ENCODE assay signal across 15 cellular contexts in the genomic region with DNA sequence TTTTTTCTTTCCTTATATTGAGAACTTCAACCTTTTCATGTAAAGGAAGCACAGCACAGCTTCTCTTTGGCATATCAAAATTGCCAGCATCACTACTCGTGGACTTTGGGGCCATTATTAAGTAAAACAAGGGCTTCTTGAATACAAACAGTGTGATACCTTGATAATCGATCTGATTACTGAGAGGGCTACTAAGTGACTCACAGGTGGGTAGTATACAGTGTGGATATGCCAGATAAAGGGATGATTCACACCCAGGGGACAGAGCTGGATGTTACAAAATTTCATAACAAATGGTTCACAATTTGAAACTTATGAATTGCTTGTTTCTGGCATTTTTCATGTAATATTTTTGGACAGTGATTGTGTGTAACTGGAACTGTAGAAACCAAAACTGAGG. TPM values are rescaled to one million over a fixed set of nuclear protein-coding genes. Genes with fewer than 3 reads are reported as not detected.
DNase-seq lines count a peak whose midpoint lies in the region; ATAC-seq, FAIRE-seq and TF ChIP-seq lines count a peak whose summit lies in the region.
"Had no signal": no experiment of that assay in that cellular context is flagged by ENCODE, and none has a peak within 500 bp of the region (broad histone marks: within the 10 kb centered on the region; RNA-seq: fewer than 3 reads in every experiment).

No MANE protein-coding gene starts in this region.

- WGBS in mammary epithelial cell (ENCODE audit: low coverage, missing lambda C conversion rate): 38% methylated on average over 2 of the region's 2 CpGs
- WGBS in small intestine, 3 donors: 13 to 54% (median 38%) methylated on average over 2 of the region's 2 CpGs
- 48 to 58% (median 49%) methylated on average over 2 of the region's 2 CpGs for WGBS in adrenal gland, 4 donors

- CTCF ChIA-PET in activated CD4-positive, alpha-beta T cell treated with anti-CD3 and anti-CD28 coated beads, Interleukin-2, amount 10 ng/mL, durations not matched to agents 7 days and 5 days (lab: Charles Lee): interaction anchor here (0.7 to 2.6 kb wide), 4 partner anchors 9 to 16 kb away, joined by 3 to 5 read pairs (median 4); partner anchors contain the start of gene HDAC1
- CTCF ChIA-PET in OCI-LY7 (lab: Charles Lee; ENCODE audit: unreplicated experiment) (no interaction called here), mammary epithelial cell (lab: Charles Lee; ENCODE audit: low non-redundant PET) (no interaction called here)

- H3K36me3 ChIP-seq in OCI-LY7 (ENCODE audit: insufficient read depth, low read length): peaks cover 96% of the 10 kb centered on the region
- peaks cover 14% of the 10 kb centered on the region for H3K36me3 ChIP-seq in mammary epithelial cell (ENCODE audit: insufficient read depth, low read length)
- peaks cover 11 to 14% of the 10 kb centered on the region in 2 donors for H3K36me3 ChIP-seq in small intestine (ENCODE audit: control insufficient read depth in 2 of 2, insufficient read depth in 2 of 2, low read length in 2 of 2)
- H3K36me3 ChIP-seq in adrenal gland (replicated peaks in 1 of 2): peaks cover 0 to 32% of the 10 kb centered on the region in 2 donors

- FAIRE-seq in small intestine (lab: Jason Lieb, UNC): no peak

- H3K4me3 ChIP-seq in OCI-LY7 (ENCODE audit: low read depth, low read length, poor library complexity, severe bottlenecking) (no peak overlapping the region), mammary epithelial cell (replicated peaks in 1 of 3; ENCODE audit: insufficient read depth in 1 of 3, low read depth in 2 of 3, low read length in 3 of 3) (no peak overlapping the region), small intestine (ENCODE audit: low read depth in 1 of 2, low read length in 2 of 2) (no peak overlapping the region), adrenal gland (no peak overlapping the region)
- H3K4me3 ChIP-seq: body of pancreas, SJSA1 had no signal

- H3K4me1 Mint-ChIP-seq in activated CD4-positive, alpha-beta T cell treated with anti-CD3 and anti-CD28 coated beads, Interleukin-2, amount 10 ng/mL, durations not matched to agents 7 days and 5 days: peaks cover 53% of the 10 kb centered on the region

- peaks cover 7% of the 10 kb centered on the region for H4K20me1 ChIP-seq in OCI-LY7 (ENCODE audit: insufficient read depth, low read length)
- H4K20me1 ChIP-seq in mammary epithelial cell (ENCODE audit: insufficient read depth, low read length): no peaks in the 10 kb centered on the region

- TF ChIP-seq CTCF in OCI-LY7 (conservative IDR thresholded peaks at IDR 0.05; ENCODE audit: low read length) (no peak), mammary epithelial cell (conservative IDR thresholded peaks at IDR 0.05 in 1 of 2, IDR thresholded peaks at IDR 0.05 in 1 of 2; ENCODE audit: extremely low read depth in 1 of 2, insufficient read depth in 1 of 2, low read depth in 1 of 2, low read length in 2 of 2) (no peak), adrenal gland (IDR thresholded peaks at IDR 0.05) (no peak)

- ATAC-seq in GM21737 (IDR thresholded peaks at IDR 0.05; ENCODE audit: unreplicated experiment): no peak
- ATAC-seq: body of pancreas had no signal

- H3K36me3 Mint-ChIP-seq in activated CD4-positive, alpha-beta T cell treated with anti-CD3 and anti-CD28 coated beads, Interleukin-2, amount 10 ng/mL, durations not matched to agents 7 days and 5 days (ENCODE audit: low read depth): peaks cover 57% of the 10 kb centered on the region

- H3K4me3 Mint-ChIP-seq in activated CD4-positive, alpha-beta T cell treated with anti-CD3 and anti-CD28 coated beads, Interleukin-2, amount 10 ng/mL, durations not matched to agents 7 days and 5 days: no peak overlapping the region
- H3K4me3 Mint-ChIP-seq: endodermal cell had no signal

- H3K27me3 ChIP-seq in mammary epithelial cell (ENCODE audit: insufficient read depth, low read length) (no peaks in the 10 kb centered on the region), small intestine (ENCODE audit: control insufficient read depth in 2 of 2, insufficient read depth in 2 of 2, low read length in 2 of 2) (no peaks in the 10 kb centered on the region), adrenal gland (no peaks in the 10 kb centered on the region)
- H3K27me3 ChIP-seq: body of pancreas, SJSA1 had no signal

- BruUV-seq in OCI-LY7 (replicated peaks; lab: Mats Ljungman, UMichigan) (no TSS peak), mammary epithelial cell (replicated peaks; lab: Mats Ljungman, UMichigan) (no TSS peak)

- H3K4me1 ChIP-seq in OCI-LY7 (ENCODE audit: insufficient read depth, low read length, poor library complexity, severe bottlenecking) (peaks cover 54% of the 10 kb centered on the region), mammary epithelial cell (ENCODE audit: insufficient read depth, low read length) (peaks cover 5% of the 10 kb centered on the region), small intestine (ENCODE audit: control insufficient read depth in 2 of 2, insufficient read depth in 1 of 2, low read depth in 1 of 2, low read length in 1 of 2) (peaks cover 5 to 16% of the 10 kb centered on the region in 2 donors), adrenal gland (replicated peaks in 1 of 2) (peaks cover 6 to 40% of the 10 kb centered on the region in 2 donors)

- POLR2A ChIA-PET in activated CD4-positive, alpha-beta T cell treated with anti-CD3 and anti-CD28 coated beads, Interleukin-2, amount 10 ng/mL, durations not matched to agents 7 days and 5 days (lab: Charles Lee): no interaction called here
- POLR2A ChIA-PET in OCI-LY7 (lab: Charles Lee): interaction anchor here (0.6 to 2.5 kb wide), 6 partner anchors 9 to 58 kb away, joined by 4 to 13 read pairs (median 4); partner anchors contain the start of genes HDAC1 and MARCKSL1

- in situ Hi-C loops in mammary epithelial cell (cut with MboI; ENCODE audit: low sequenced_read_pairs in 2 of 2): loop anchor here in 1 of 2 donors (10.0 kb wide), 1 partner anchor 83 kb away; the partner anchor contains the start of genes EIF3I and TMEM234

- no peaks in the 10 kb centered on the region for H3K9me2 ChIP-seq in OCI-LY7 (ENCODE audit: insufficient read depth, low read length)

- dilution Hi-C loops in mammary epithelial cell (cut with HindIII; ENCODE audit: low sequenced_read_pairs): no loop called here

- no peak for TF ChIP-seq POLR2A in adrenal gland (IDR thresholded peaks at IDR 0.05)

- peaks cover 99% of the 10 kb centered on the region for H3K79me2 ChIP-seq in OCI-LY7 (ENCODE audit: insufficient read depth, low read depth, low read length)
- H3K79me2 ChIP-seq in mammary epithelial cell (ENCODE audit: insufficient read depth, low read length): peaks cover 50% of the 10 kb centered on the region

- no peak for DNase-seq in activated CD4-positive, alpha-beta T cell treated with anti-CD3 and anti-CD28 coated beads, Interleukin-2, amount 10 ng/mL, durations not matched to agents 7 days and 5 days
- no peak for DNase-seq in activated CD4-positive, alpha-beta T cell treated with anti-CD3 and anti-CD28 coated beads, Interleukin-2, amount 50 U/mL, for 48 hours
- DNase-seq in OCI-LY7 (ENCODE audit: low spot score): no peak
- DNase-seq in mammary epithelial cell: peak; percentile 47
- peak; percentile 55 for DNase-seq in small intestine
- no peak for DNase-seq in DMS153 (lab: John Stamatoyannopoulos, UW)
- no peak for DNase-seq in adrenal gland
- DNase-seq: body of pancreas; endodermal cell; H7; NCI-H146; occipital lobe; stimulated activated CD4-positive, alpha-beta T cell treated with anti-CD3 and anti-CD28 coated beads, Interleukin-15, amount 100 ng/mL, for 24 hours had no signal

- peaks cover 22% of the 10 kb centered on the region for H3K9me3 ChIP-seq in OCI-LY7 (ENCODE audit: low read length)
- H3K9me3 ChIP-seq in mammary epithelial cell (replicated peaks; ENCODE audit: insufficient read depth, low read length): no peaks in the 10 kb centered on the region
- no peaks in the 10 kb centered on the region for H3K9me3 ChIP-seq in small intestine (ENCODE audit: control insufficient read depth, low read depth)
- H3K9me3 ChIP-seq in adrenal gland (replicated peaks in 1 of 3): no peaks in the 10 kb centered on the region
- H3K9me3 ChIP-seq: body of pancreas had no signal

- peak overlapping the region; percentile 31 for H3K4me2 ChIP-seq in OCI-LY7 (ENCODE audit: low read length)
- H3K4me2 ChIP-seq in mammary epithelial cell (ENCODE audit: insufficient read depth, low read depth, low read length): no peak overlapping the region

- peaks cover 2% of the 10 kb centered on the region for H3K9me3 Mint-ChIP-seq in activated CD4-positive, alpha-beta T cell treated with anti-CD3 and anti-CD28 coated beads, Interleukin-2, amount 10 ng/mL, durations not matched to agents 7 days and 5 days

- H3K27ac ChIP-seq in OCI-LY7 (ENCODE audit: low read depth, low read length, poor library complexity, severe bottlenecking) (peak overlapping the region; percentile 2), mammary epithelial cell (ENCODE audit: insufficient read depth, low read depth, low read length) (no peak overlapping the region), small intestine (ENCODE audit: low read depth in 1 of 2, low read length in 1 of 2) (no peak overlapping the region), adrenal gland (peak overlapping the region in 1 of 5 donors; percentile 17)
- H3K27ac ChIP-seq: body of pancreas, SJSA1 had no signal

- peak overlapping the region; percentile 6 for H3K27ac Mint-ChIP-seq in activated CD4-positive, alpha-beta T cell treated with anti-CD3 and anti-CD28 coated beads, Interleukin-2, amount 10 ng/mL, durations not matched to agents 7 days and 5 days
- H3K27ac Mint-ChIP-seq: endodermal cell had no signal

- intact Hi-C loops in OCI-LY7 (cut with micrococcal nuclease; ENCODE audit: unreplicated experiment): no loop called here
- intact Hi-C loops in mammary epithelial cell (cut with micrococcal nuclease): no loop called here
- intact Hi-C loops in adrenal gland (cut with DNase I): no loop called here

- H3K27me3 Mint-ChIP-seq in activated CD4-positive, alpha-beta T cell treated with anti-CD3 and anti-CD28 coated beads, Interleukin-2, amount 10 ng/mL, durations not matched to agents 7 days and 5 days: no peaks in the 10 kb centered on the region

- no peak overlapping the region for H3K9ac ChIP-seq in mammary epithelial cell (ENCODE audit: insufficient read depth, low read length)

- H2AFZ ChIP-seq in OCI-LY7 (ENCODE audit: low read length) (no peak overlapping the region), mammary epithelial cell (ENCODE audit: low read depth, low read length) (no peak overlapping the region)

RNA-seq across cellular contexts. Expression of gene HDAC1, which starts 15.4 kb away (rescaled TPM):
- total RNA-seq in activated CD4-positive, alpha-beta T cell treated with anti-CD3 and anti-CD28 coated beads, Interleukin-2, amount 10 ng/mL, durations not matched to agents 7 days and 5 days: 100 to 1,000 TPM; 226 to 230 TPM
- total RNA-seq in OCI-LY7 (2014; rRNA removed; shearing (Covaris generic)): 259 and 270 TPM in 2 replicates
- total RNA-seq in OCI-LY7 (2022): 254 and 263 TPM in 2 replicates
- 10 to 100 TPM; 56.5 to 84.3 TPM for total RNA-seq in mammary epithelial cell
- 120 TPM for polyA plus RNA-seq in mammary epithelial cell
- 92.7 TPM for polyA minus RNA-seq in mammary epithelial cell
- polyA plus RNA-seq in small intestine: 100 to 1,000 TPM in 2 of 3 donors, 10 to 100 TPM in 1; 87.0 to 116 (median 107) TPM
- total RNA-seq in adrenal gland: 10 to 100 TPM; 52.2 to 93.1 (median 74.7) TPM
- polyA plus RNA-seq in adrenal gland: 10 to 100 TPM; 54.4 to 70.1 (median 59.6) TPM

RNA-seq across cellular contexts. Expression of gene MARCKSL1, which starts 28.7 kb away (rescaled TPM):
- 10 to 100 TPM; 31.0 to 31.6 TPM for total RNA-seq in activated CD4-positive, alpha-beta T cell treated with anti-CD3 and anti-CD28 coated beads, Interleukin-2, amount 10 ng/mL, durations not matched to agents 7 days and 5 days
- total RNA-seq in OCI-LY7 (2014; rRNA removed; shearing (Covaris generic)): 120 and 130 TPM in 2 replicates
- 246 and 288 TPM in 2 replicates for total RNA-seq in OCI-LY7 (2022)
- 10 to 100 TPM; 13.0 to 16.1 TPM for total RNA-seq in mammary epithelial cell
- 15.3 TPM for polyA plus RNA-seq in mammary epithelial cell
- 13.9 TPM for polyA minus RNA-seq in mammary epithelial cell
- 100 to 1,000 TPM in 1 of 3 donors, 10 to 100 TPM in 2; 55.9 to 132 (median 56.7) TPM for polyA plus RNA-seq in small intestine
- 10 to 100 TPM; 24.2 to 82.2 (median 50.0) TPM for total RNA-seq in adrenal gland
- polyA plus RNA-seq in adrenal gland: 10 to 100 TPM; 34.4 to 54.8 (median 49.2) TPM

RNA-seq across cellular contexts. Expression of gene FAM229A, which starts 55.0 kb away (rescaled TPM):
- total RNA-seq in activated CD4-positive, alpha-beta T cell treated with anti-CD3 and anti-CD28 coated beads, Interleukin-2, amount 10 ng/mL, durations not matched to agents 7 days and 5 days: 1 to 10 TPM; 8.2 to 8.5 TPM
- total RNA-seq in OCI-LY7 (2014; rRNA removed; shearing (Covaris generic)): 3.2 and 5.2 TPM in 2 replicates
- total RNA-seq in OCI-LY7 (2022) (13.5 and 16.5 TPM in 2 replicates), mammary epithelial cell (1 to 10 TPM; 1.8 to 6.4 TPM), adrenal gland (10 to 100 TPM in 3 of 8 donors, 1 to 10 TPM in 5; 1.3 to 12.8 (median 5.8) TPM)
- polyA plus RNA-seq in mammary epithelial cell (1.1 TPM), small intestine (10 to 100 TPM in 2 of 3 donors, 1 to 10 TPM in 1; 4.9 to 69.8 (median 44.9) TPM), adrenal gland (100 to 1,000 TPM in 1 of 3 donors, 10 to 100 TPM in 1, 1 to 10 TPM in 1; 1.6 to 110 (median 56.7) TPM)
- polyA minus RNA-seq in mammary epithelial cell: not detected

RNA-seq across cellular contexts. Expression of gene TSSK3, which starts 55.0 kb away (rescaled TPM):
- 1 to 10 TPM; 1.5 to 2.2 TPM for total RNA-seq in activated CD4-positive, alpha-beta T cell treated with anti-CD3 and anti-CD28 coated beads, Interleukin-2, amount 10 ng/mL, durations not matched to agents 7 days and 5 days
- 1.1 and 2.0 TPM in 2 replicates for total RNA-seq in OCI-LY7 (2014; rRNA removed; shearing (Covaris generic))
- total RNA-seq in OCI-LY7 (2022) (7.8 and 10.1 TPM in 2 replicates), mammary epithelial cell (1 to 10 TPM; 1.0 to 1.2 TPM), adrenal gland (1 to 10 TPM in 5 of 8 donors, under 1 TPM in 2, not detected in 1; 0.69 to 5.3 (median 2.4) TPM)
- polyA plus RNA-seq in mammary epithelial cell (0.08 TPM), small intestine (under 1 TPM in 2 of 3 donors, not detected in 1; 0.45 to 0.48 TPM), adrenal gland (1 to 10 TPM in 2 of 3 donors, under 1 TPM in 1; 0.84 to 2.1 (median 1.2) TPM)
- not detected for polyA minus RNA-seq in mammary epithelial cell
- total RNA-seq: occipital lobe, SJSA1 had no signal

RNA-seq across cellular contexts. Expression of gene LCK, which starts 56.2 kb away (rescaled TPM):
- total RNA-seq in activated CD4-positive, alpha-beta T cell treated with anti-CD3 and anti-CD28 coated beads, Interleukin-2, amount 10 ng/mL, durations not matched to agents 7 days and 5 days: 100 to 1,000 TPM; 434 to 495 TPM
- 217 and 218 TPM in 2 replicates for total RNA-seq in OCI-LY7 (2014; rRNA removed; shearing (Covaris generic))
- 135 and 146 TPM in 2 replicates for total RNA-seq in OCI-LY7 (2022)
- total RNA-seq in mammary epithelial cell: under 1 TPM in 1 of 2 donors, not detected in 1; 0.42 TPM
- polyA plus RNA-seq in mammary epithelial cell: 0.23 TPM
- polyA minus RNA-seq in mammary epithelial cell: 0.88 TPM
- 10 to 100 TPM in 1 of 3 donors, 1 to 10 TPM in 2; 3.1 to 14.1 (median 4.0) TPM for polyA plus RNA-seq in small intestine
- 1 to 10 TPM in 6 of 8 donors, under 1 TPM in 2; 0.30 to 2.7 (median 1.9) TPM for total RNA-seq in adrenal gland
- polyA plus RNA-seq in adrenal gland: 1 to 10 TPM in 2 of 3 donors, under 1 TPM in 1; 0.46 to 2.9 (median 1.2) TPM
- total RNA-seq: occipital lobe, SJSA1 had no signal

Comparison
In these comparisons a context has a peak if more than half of its experiments do, and no peak if none do; other contexts are left out.
1. DNase-seq: peak in mammary epithelial cell (single experiment) and small intestine (single experiment); none in activated CD4-positive, alpha-beta T cell treated with anti-CD3 and anti-CD28 coated beads, Interleukin-2, amount 10 ng/mL, durations not matched to agents 7 days and 5 days (single experiment), activated CD4-positive, alpha-beta T cell treated with anti-CD3 and anti-CD28 coated beads, Interleukin-2, amount 50 U/mL, for 48 hours (0 of 2), OCI-LY7 (single experiment), DMS153 (single experiment) and adrenal gland (0 of 7).